Comparison of ENCODE assay signal across 12 cellular contexts in genomic region chr19:15328312-15328711, GRCh38. TPM values are rescaled to one million over a fixed set of nuclear protein-coding genes. Genes with fewer than 3 reads are reported as not detected.
A peak's percentile ranks its signal among the peaks of the same experiment; 100 is the strongest.
DNase-seq lines count a peak whose midpoint lies in the region; ATAC-seq and TF ChIP-seq lines count a peak whose summit lies in the region.
"Had no signal": no experiment of that assay in that cellular context is flagged by ENCODE, and none has a peak within 500 bp of the region (broad histone marks: within the 10 kb centered on the region; RNA-seq: fewer than 3 reads in every experiment).

No MANE protein-coding gene starts in this region.

- H3K9me3 Mint-ChIP-seq in endodermal cell, result no peaks in the 10 kb centered on the region
- H3K9me3 Mint-ChIP-seq in progenitor cell of endocrine pancreas (ENCODE audit: low read depth), result peaks cover 2% of the 10 kb centered on the region

- H3K27ac Mint-ChIP-seq in endodermal cell (no peak overlapping the region), progenitor cell of endocrine pancreas (peak overlapping the region; percentile 90)

- H3K36me3 Mint-ChIP-seq in endodermal cell (ENCODE audit: low read depth) (peaks cover 9% of the 10 kb centered on the region), progenitor cell of endocrine pancreas (ENCODE audit: insufficient read depth) (peaks cover 1% of the 10 kb centered on the region)

- H3K9me2 ChIP-seq in Karpas-422 (replicated peaks; ENCODE audit: insufficient read depth, low read length), result no peaks in the 10 kb centered on the region

- peaks cover 76% of the 10 kb centered on the region for H4K20me1 ChIP-seq in Karpas-422 (ENCODE audit: insufficient read depth, low read depth, low read length)

- H3K4me1 ChIP-seq in Karpas-422 (ENCODE audit: low read length) (peaks cover 60% of the 10 kb centered on the region), endodermal cell (ENCODE audit: control insufficient read depth, insufficient read depth, low read length) (peaks cover 4% of the 10 kb centered on the region)

- peaks cover 92% of the 10 kb centered on the region for H3K79me2 ChIP-seq in Karpas-422 (ENCODE audit: low read length)

- H3K27me3 ChIP-seq in Karpas-422 (ENCODE audit: low read length) (no peaks in the 10 kb centered on the region), endodermal cell (ENCODE audit: control insufficient read depth, insufficient read depth, low read length, poor library complexity, severe bottlenecking) (no peaks in the 10 kb centered on the region)

- H3K9ac ChIP-seq in Karpas-422 (ENCODE audit: low read length) (no peak overlapping the region), endodermal cell (ENCODE audit: extremely low read depth, low read length, poor library complexity, severe bottlenecking) (no peak overlapping the region)

- ATAC-seq in GM21529 (IDR thresholded peaks at IDR 0.05; ENCODE audit: unreplicated experiment) (no peak), GM21390 (IDR thresholded peaks at IDR 0.05; ENCODE audit: unreplicated experiment) (no peak)

- no peaks in the 10 kb centered on the region for H3K27me3 Mint-ChIP-seq in endodermal cell (ENCODE audit: insufficient read depth)
- no peaks in the 10 kb centered on the region for H3K27me3 Mint-ChIP-seq in progenitor cell of endocrine pancreas

- WGBS in endodermal cell (ENCODE audit: insufficient coverage in 1 of 2, insufficient read length in 1 of 2), 2 experiments, result 96% methylated on average over 10 of the region's 10 CpGs

- no peak for TF ChIP-seq CTCF in endodermal cell (conservative IDR thresholded peaks at IDR 0.05)
- TF ChIP-seq CTCF in progenitor cell of endocrine pancreas (IDR thresholded peaks at IDR 0.05; ENCODE audit: unreplicated experiment), result no peak

- H3K27ac ChIP-seq in Karpas-422 (ENCODE audit: low read length) (no peak overlapping the region), endodermal cell (ENCODE audit: low read depth, low read length) (no peak overlapping the region)
- H3K27ac ChIP-seq: WERI-Rb-1 had no signal

- peak; percentile 32 for DNase-seq in NCI-H510A treated with DMSO at 0.1 percent for 48 hours (lab: John Stamatoyannopoulos, UW)
- no peak for DNase-seq in NCI-H510A (lab: John Stamatoyannopoulos, UW)
- DNase-seq in Karpas-422, result no peak
- DNase-seq in endodermal cell, result no peak
- no peak for DNase-seq in progenitor cell of endocrine pancreas (ENCODE audit: low spot score, unreplicated experiment)
- no peak for DNase-seq in nucleus accumbens (lab: John Stamatoyannopoulos, UW)
- DNase-seq: central memory CD4-positive, alpha-beta T cell; SHP77; stimulated activated CD4-positive, alpha-beta T cell treated with anti-CD3 and anti-CD28 coated beads, Interleukin-2, amount 100 ng/mL, for 48 hours; WERI-Rb-1 had no signal

- H3K4me3 Mint-ChIP-seq in endodermal cell, result no peak overlapping the region
- H3K4me3 Mint-ChIP-seq in progenitor cell of endocrine pancreas (ENCODE audit: low read depth), result no peak overlapping the region

- H2AFZ ChIP-seq in Karpas-422 (ENCODE audit: low read length), result no peak overlapping the region

- H3K4me3 ChIP-seq in Karpas-422 (ENCODE audit: low read length) (no peak overlapping the region), endodermal cell (ENCODE audit: low read length) (peak overlapping the region; percentile 19)

- H3K36me3 ChIP-seq in Karpas-422 (ENCODE audit: insufficient read depth, low read length) (no peaks in the 10 kb centered on the region), endodermal cell (ENCODE audit: control insufficient read depth, insufficient read depth, low read length) (no peaks in the 10 kb centered on the region)

- H3K9me3 ChIP-seq in Karpas-422 (ENCODE audit: low read length) (no peaks in the 10 kb centered on the region), endodermal cell (ENCODE audit: control insufficient read depth, low read length) (no peaks in the 10 kb centered on the region)

- H3K4me2 ChIP-seq in Karpas-422 (ENCODE audit: low read depth, low read length, poor library complexity, severe bottlenecking), result peak overlapping the region; percentile 76

- H3K4me1 Mint-ChIP-seq in endodermal cell (peaks cover 57% of the 10 kb centered on the region), progenitor cell of endocrine pancreas (ENCODE audit: low read depth) (peaks cover 52% of the 10 kb centered on the region)

RNA-seq across cellular contexts. Expression of gene BRD4, which starts 4.0 kb away (rescaled TPM):
- 41.4 and 58.6 TPM in 2 replicates for total RNA-seq in Karpas-422 (2014; rRNA removed; shearing (Covaris generic); ENCODE audit: low replicate concordance)
- 100 to 1,000 TPM; 149 to 156 TPM for total RNA-seq in endodermal cell
- polyA plus RNA-seq in endodermal cell (2013, experiment 1 of 2), result 79.3 TPM
- 80.9 TPM for polyA plus RNA-seq in endodermal cell (2013, experiment 2 of 2)
- 144 and 148 TPM in 2 replicates for total RNA-seq in progenitor cell of endocrine pancreas

RNA-seq across cellular contexts. Expression of gene AKAP8, which starts 51.3 kb away (rescaled TPM):
- 11.7 and 19.9 TPM in 2 replicates for total RNA-seq in Karpas-422 (2014; rRNA removed; shearing (Covaris generic); ENCODE audit: low replicate concordance)
- 10 to 100 TPM; 34.9 to 39.6 TPM for total RNA-seq in endodermal cell
- polyA plus RNA-seq in endodermal cell (2013, experiment 1 of 2), result 20.5 TPM
- polyA plus RNA-seq in endodermal cell (2013, experiment 2 of 2), result 18.1 TPM
- 44.0 and 51.9 TPM in 2 replicates for total RNA-seq in progenitor cell of endocrine pancreas
